23 cellular contexts compared by ENCODE assay signal in genomic region chr16:86517033-86517432, GRCh38. TPM values are rescaled to one million over a fixed set of nuclear protein-coding genes. Genes with fewer than 3 reads are reported as not detected.
DNase-seq lines count a peak whose midpoint lies in the region; ATAC-seq and TF ChIP-seq lines count a peak whose summit lies in the region.
"Had no signal": no experiment of that assay in that cellular context is flagged by ENCODE, and none has a peak within 500 bp of the region (broad histone marks: within the 10 kb centered on the region; RNA-seq: fewer than 3 reads in every experiment).

No MANE protein-coding gene starts in this region.

- no peaks in the 10 kb centered on the region for H3K36me3 ChIP-seq in colonic mucosa
- H3K36me3 ChIP-seq in lower lobe of right lung: no peaks in the 10 kb centered on the region
- no peaks in the 10 kb centered on the region for H3K36me3 ChIP-seq in PC-3 (ENCODE audit: low read depth, low read length)
- H3K36me3 ChIP-seq: adrenal gland, breast epithelium, right atrium auricular region had no signal

- H3K9me3 ChIP-seq in colonic mucosa (no peaks in the 10 kb centered on the region), lower lobe of right lung (no peaks in the 10 kb centered on the region), PC-3 (ENCODE audit: low read length) (no peaks in the 10 kb centered on the region)
- H3K9me3 ChIP-seq: adrenal gland, breast epithelium, right atrium auricular region had no signal

- TF ChIP-seq CTCF in colonic mucosa (IDR thresholded peaks at IDR 0.05): no peak
- no peak for TF ChIP-seq CTCF in lower lobe of right lung (IDR thresholded peaks at IDR 0.05)
- TF ChIP-seq CTCF in PC-3 (conservative IDR thresholded peaks at IDR 0.05; ENCODE audit: low read depth, low read length): no peak
- no peak for TF ChIP-seq CTCF in WTC11 (IDR thresholded peaks at IDR 0.05)

- intact Hi-C loops in colonic mucosa (cut with DNase I) (loop anchor here (2.0 to 10.0 kb wide), 2 partner anchors 176 to 322 kb away; no protein-coding TSS in a partner anchor), lower lobe of right lung (cut with DNase I) (no loop called here), PC-3 (cut with micrococcal nuclease) (no loop called here)

- H3K4me3 ChIP-seq in colonic mucosa: peak overlapping the region; percentile 28
- H3K4me3 ChIP-seq in lower lobe of right lung: peak overlapping the region; percentile 66
- no peak overlapping the region for H3K4me3 ChIP-seq in PC-3 (ENCODE audit: low read length)
- H3K4me3 ChIP-seq: adrenal gland, breast epithelium, GM23248, right atrium auricular region had no signal

- no peaks in the 10 kb centered on the region for H3K79me2 ChIP-seq in PC-3 (ENCODE audit: low read length)

- H3K27ac ChIP-seq in colonic mucosa (peak overlapping the region; percentile 65), lower lobe of right lung (peak overlapping the region; percentile 89), PC-3 (ENCODE audit: low read length) (no peak overlapping the region)
- H3K27ac ChIP-seq: adrenal gland, breast epithelium, GM23248, right atrium auricular region, VCaP had no signal

- H3K9me2 ChIP-seq in PC-3 (replicated peaks; ENCODE audit: low read length): no peaks in the 10 kb centered on the region

- H4K20me1 ChIP-seq in PC-3 (ENCODE audit: low read length): no peaks in the 10 kb centered on the region

- H3K9ac ChIP-seq in colonic mucosa (ENCODE audit: low read depth in 2 of 2, low read length in 2 of 2): peak overlapping the region; percentile 68 to 76
- H3K9ac ChIP-seq in PC-3 (ENCODE audit: low read length): no peak overlapping the region
- H3K9ac ChIP-seq: GM23248 had no signal

- H3K27me3 Mint-ChIP-seq in stimulated activated naive B cell treated with anti-CD40 and anti-IgM and Interleukin-4, amounts not matched to agents 10 μg/mL and 1 μg/mL and 100 μg/mL, for 72 hours: peaks cover 75 to 93% of the 10 kb centered on the region in 2 donors
- H3K27me3 Mint-ChIP-seq in WTC11 (ENCODE audit: low read depth): peaks cover 93% of the 10 kb centered on the region

- POLR2A ChIA-PET in PC-3 (lab: Charles Lee; ENCODE audit: unreplicated experiment): no interaction called here
- POLR2A ChIA-PET in WTC11 (lab: Charles Lee): interaction anchor here (0.6 to 0.7 kb wide), 2 partner anchors 35 to 230 kb away, joined by 3 read pairs; no protein-coding TSS in a partner anchor

- H3K4me1 ChIP-seq in colonic mucosa: no peaks in the 10 kb centered on the region
- H3K4me1 ChIP-seq in lower lobe of right lung: peaks cover 22% of the 10 kb centered on the region
- H3K4me1 ChIP-seq in PC-3 (ENCODE audit: insufficient read depth, low read length): 0 out of 2 replicates have a peak, but pooled peaks cover 6% of the 10 kb centered on the region
- H3K4me1 ChIP-seq: breast epithelium had no signal

- peaks cover 9 to 35% of the 10 kb centered on the region in 2 donors for H3K4me1 Mint-ChIP-seq in stimulated activated naive B cell treated with anti-CD40 and anti-IgM and Interleukin-4, amounts not matched to agents 10 μg/mL and 1 μg/mL and 100 μg/mL, for 72 hours
- H3K4me1 Mint-ChIP-seq in WTC11: peaks cover 26% of the 10 kb centered on the region

- ATAC-seq in lower lobe of right lung (no peak), PC-3 (no peak), WTC11 (no peak)
- no peak for ATAC-seq in stimulated activated naive B cell treated with anti-CD40 and anti-IgM and Interleukin-4, amounts not matched to agents 10 μg/mL and 1 μg/mL and 100 μg/mL, for 72 hours (replicated peaks)
- ATAC-seq: naive thymus-derived CD4-positive, alpha-beta T cell; T-helper 17 cell had no signal

- H2AFZ ChIP-seq in PC-3 (ENCODE audit: low read length): no peak overlapping the region

- CTCF ChIA-PET in PC-3 (lab: Charles Lee): no interaction called here
- CTCF ChIA-PET in WTC11 (lab: Charles Lee): interaction anchor here (0.8 to 3.6 kb wide), 33 partner anchors 9 to 698 kb away, joined by 3 to 64 read pairs (median 5); no protein-coding TSS in a partner anchor

- BruUV-seq in PC-3 (replicated peaks; lab: Mats Ljungman, UMichigan): no TSS peak

- H3K9me3 Mint-ChIP-seq in stimulated activated naive B cell treated with anti-CD40 and anti-IgM and Interleukin-4, amounts not matched to agents 10 μg/mL and 1 μg/mL and 100 μg/mL, for 72 hours: no peaks in the 10 kb centered on the region
- H3K9me3 Mint-ChIP-seq in WTC11: no peaks in the 10 kb centered on the region
- H3K9me3 Mint-ChIP-seq: activated CD4-positive, alpha-beta memory T cell treated with anti-CD3 and anti-CD28 coated beads for 36 hours; CD4-positive, alpha-beta T cell; dendritic cell treated with granulocyte-macrophage colony-stimulating factor and Interleukin-4, amounts not matched to agents 40 ng/mL and 50 ng/mL, for 4 days had no signal

- H3K36me3 Mint-ChIP-seq in stimulated activated naive B cell treated with anti-CD40 and anti-IgM and Interleukin-4, amounts not matched to agents 10 μg/mL and 1 μg/mL and 100 μg/mL, for 72 hours: no peaks in the 10 kb centered on the region
- H3K36me3 Mint-ChIP-seq in WTC11: peaks cover 4% of the 10 kb centered on the region
- H3K36me3 Mint-ChIP-seq: activated CD4-positive, alpha-beta memory T cell treated with anti-CD3 and anti-CD28 coated beads for 36 hours had no signal

- H3K27me3 ChIP-seq in colonic mucosa: peaks cover 47% of the 10 kb centered on the region
- peaks cover 76% of the 10 kb centered on the region for H3K27me3 ChIP-seq in lower lobe of right lung (ENCODE audit: low read depth)
- H3K27me3 ChIP-seq in PC-3 (ENCODE audit: low read length): peaks cover 56% of the 10 kb centered on the region

- H3F3A ChIP-seq in PC-3 (ENCODE audit: low read length, unreplicated experiment): no peaks in the 10 kb centered on the region

- H3K4me3 Mint-ChIP-seq in stimulated activated naive B cell treated with anti-CD40 and anti-IgM and Interleukin-4, amounts not matched to agents 10 μg/mL and 1 μg/mL and 100 μg/mL, for 72 hours: no peak overlapping the region
- H3K4me3 Mint-ChIP-seq in WTC11: no peak overlapping the region
- H3K4me3 Mint-ChIP-seq: activated CD4-positive, alpha-beta memory T cell treated with anti-CD3 and anti-CD28 coated beads for 36 hours; CD4-positive, alpha-beta T cell; dendritic cell treated with granulocyte-macrophage colony-stimulating factor and Interleukin-4, amounts not matched to agents 40 ng/mL and 50 ng/mL, for 4 days; naive thymus-derived CD4-positive, alpha-beta T cell; T-helper 17 cell had no signal

- DNase-seq in M059J (ENCODE audit: low read depth): peak; percentile 34
- no peak for DNase-seq in colonic mucosa
- no peak for DNase-seq in lower lobe of right lung
- no peak for DNase-seq in stimulated activated naive B cell treated with anti-CD40 and anti-IgM and Interleukin-4, amounts not matched to agents 10 μg/mL and 1 μg/mL and 100 μg/mL, for 72 hours
- DNase-seq in MV-4-11 (lab: John Stamatoyannopoulos, UW): no peak
- no peak for DNase-seq in PC-3
- no peak for DNase-seq in WTC11 (ENCODE audit: low spot score)
- DNase-seq in NCI-H1417 treated with DMSO at 0.1 percent for 48 hours (lab: John Stamatoyannopoulos, UW): no peak
- DNase-seq: activated gamma-delta T cell; CD4-positive, alpha-beta T cell; naive thymus-derived CD4-positive, alpha-beta T cell; NCI-H510A; T-helper 17 cell had no signal

- H3K27ac Mint-ChIP-seq in stimulated activated naive B cell treated with anti-CD40 and anti-IgM and Interleukin-4, amounts not matched to agents 10 μg/mL and 1 μg/mL and 100 μg/mL, for 72 hours: peak overlapping the region; percentile 85
- no peak overlapping the region for H3K27ac Mint-ChIP-seq in WTC11
- H3K27ac Mint-ChIP-seq: activated CD4-positive, alpha-beta memory T cell treated with anti-CD3 and anti-CD28 coated beads for 36 hours; CD4-positive, alpha-beta T cell; dendritic cell treated with granulocyte-macrophage colony-stimulating factor and Interleukin-4, amounts not matched to agents 40 ng/mL and 50 ng/mL, for 4 days; T-helper 17 cell had no signal

- no peak overlapping the region for H3K4me2 ChIP-seq in PC-3 (ENCODE audit: low read length)

TF ChIP-seq in WTC11, 78 proteins besides CTCF, POLR2A, EP300 and RAD21 (continues in another document):
- TF ChIP-seq SMAD3 (CRISPR knock-in tag; IDR thresholded peaks at IDR 0.05; ENCODE audit: borderline replicate concordance) (no peak), SOX15 (CRISPR knock-in tag; IDR thresholded peaks at IDR 0.05) (no peak), FOXJ3 (CRISPR knock-in tag; IDR thresholded peaks at IDR 0.05; ENCODE audit: borderline replicate concordance) (no peak), TP53 (CRISPR knock-in tag; IDR thresholded peaks at IDR 0.05) (no peak), ZNF263 (CRISPR knock-in tag; IDR thresholded peaks at IDR 0.05; ENCODE audit: low read depth) (no peak), NR2C2 (CRISPR knock-in tag; IDR thresholded peaks at IDR 0.05) (no peak), GRHL2 (CRISPR knock-in tag; IDR thresholded peaks at IDR 0.05; ENCODE audit: insufficient replicate concordance, severe bottlenecking) (no peak), ZNF396 (CRISPR knock-in tag; IDR thresholded peaks at IDR 0.05; ENCODE audit: borderline replicate concordance) (no peak), KAT7 (CRISPR knock-in tag; IDR thresholded peaks at IDR 0.05; ENCODE audit: borderline replicate concordance) (no peak), ATF2 (CRISPR knock-in tag; IDR thresholded peaks at IDR 0.05; ENCODE audit: borderline replicate concordance, low read depth) (no peak)

RNA-seq across cellular contexts. Expression of gene FOXF1, which starts 6.7 kb away (rescaled TPM):
- 11.1 and 21.2 TPM in 2 replicates for total RNA-seq in M059J (2014; rRNA removed; shearing (Covaris generic))
- total RNA-seq in colonic mucosa (10 to 100 TPM in 1 of 2 donors, 1 to 10 TPM in 1; 6.3 to 12.1 TPM), lower lobe of right lung (31.2 TPM), PC-3 (2014; rRNA removed) (not detected in 2 replicates), WTC11 (2021) (0.09 to 0.14 TPM in 2 of 3 replicates, not detected in the other)
- total RNA-seq: activated CD4-positive, alpha-beta memory T cell treated with anti-CD3 and anti-CD28 coated beads for 36 hours; CD4-positive, alpha-beta T cell; LHCN-M2; naive thymus-derived CD4-positive, alpha-beta T cell; osteocyte; T-helper 17 cell had no signal

RNA-seq across cellular contexts. Expression of gene MTHFSD, which starts 38.0 kb away (rescaled TPM):
- 9.6 and 18.3 TPM in 2 replicates for total RNA-seq in M059J (2014; rRNA removed; shearing (Covaris generic))
- 10 to 100 TPM; 15.4 to 23.7 TPM for total RNA-seq in colonic mucosa
- 21.2 TPM for total RNA-seq in lower lobe of right lung
- total RNA-seq in PC-3 (2014; rRNA removed): 11.9 and 17.1 TPM in 2 replicates
- total RNA-seq in WTC11 (2021): 14.1 to 15.7 TPM (median 15.3 TPM) in 3 replicates

RNA-seq across cellular contexts. Expression of gene FOXC2, which starts 49.6 kb away (rescaled TPM):
- total RNA-seq in M059J (2014; rRNA removed; shearing (Covaris generic)): 0.49 and 2.0 TPM in 2 replicates
- total RNA-seq in colonic mucosa (under 1 TPM; 0.11 to 0.22 TPM), lower lobe of right lung (1.6 TPM), PC-3 (2014; rRNA removed) (not detected in 2 replicates), WTC11 (2021) (0.18 to 0.28 TPM (median 0.21 TPM) in 3 replicates)
- total RNA-seq: activated CD4-positive, alpha-beta memory T cell treated with anti-CD3 and anti-CD28 coated beads for 36 hours; naive thymus-derived CD4-positive, alpha-beta T cell; SK-MEL-5; T-helper 17 cell had no signal
